ENCODE assay signal across 8 cellular contexts in the genomic region with DNA sequence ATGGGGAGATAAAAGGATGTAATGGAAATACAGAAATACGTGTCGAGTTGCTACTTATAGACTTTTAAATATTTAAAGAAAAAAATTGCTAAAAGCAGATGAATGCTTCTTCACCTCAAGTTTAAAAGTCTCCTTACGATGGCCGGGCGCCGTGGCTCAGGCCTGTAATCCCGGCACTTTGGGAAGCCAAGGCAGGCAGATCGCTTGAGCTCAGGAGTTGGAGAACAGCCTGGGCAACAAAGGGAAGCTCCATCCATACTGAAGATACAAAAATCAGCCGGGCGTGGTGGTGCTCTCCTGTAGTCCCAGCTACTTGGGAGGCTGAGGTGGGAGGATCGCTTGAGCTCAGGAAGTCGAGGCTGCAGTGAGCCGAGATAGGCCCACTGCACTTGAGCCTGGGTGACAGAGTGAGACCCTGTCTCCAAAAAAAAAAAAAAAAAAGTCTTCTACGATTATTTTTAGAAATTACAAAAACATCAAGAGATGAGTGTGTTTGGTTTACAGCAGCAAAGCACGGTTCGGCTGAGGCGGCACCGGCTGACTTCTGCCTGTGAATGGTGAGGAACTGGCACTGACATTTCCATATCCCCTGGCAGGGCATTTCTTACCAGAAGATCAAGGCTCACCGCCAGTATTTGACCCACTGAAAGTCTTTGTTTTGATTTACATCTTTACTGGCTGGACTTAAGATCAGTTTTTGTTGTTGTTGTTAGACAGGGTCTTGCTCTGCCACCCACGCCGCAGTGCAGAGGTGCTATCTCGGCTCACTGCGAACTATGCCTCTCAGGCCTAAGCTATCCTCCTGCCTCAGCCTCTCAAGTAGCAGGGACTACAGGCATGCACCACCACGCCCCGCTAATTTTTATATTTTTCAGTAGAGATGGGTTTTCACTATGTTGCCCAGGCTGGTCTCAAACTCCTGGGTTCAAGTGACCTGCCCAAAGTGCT. TPM values are rescaled to one million over a fixed set of nuclear protein-coding genes. Genes with fewer than 3 reads are reported as not detected.
DNase-seq lines count a peak whose midpoint lies in the region; TF ChIP-seq lines count a peak whose summit lies in the region.

No MANE protein-coding gene starts in this region.

- no peaks in the 10 kb centered on the region for H3K27me3 ChIP-seq in BE2C

- no peak for DNase-seq in BE2C
- no peak for DNase-seq in Jurkat, Clone E6-1 (ENCODE audit: low read depth, low spot score)
- DNase-seq in chondrocyte (ENCODE audit: low spot score): no peak
- no peak for DNase-seq in neural crest cell (ENCODE audit: low read depth, low spot score)
- DNase-seq in DMS 273 treated with DMSO at 0.1 percent for 48 hours (lab: John Stamatoyannopoulos, UW): no peak
- DNase-seq in HUDEP-2 (lab: John Stamatoyannopoulos, UW; ENCODE audit: unreplicated experiment in 76 of 76): no peak
- no peak for DNase-seq in mesenteric fat pad (ENCODE audit: low spot score)
- no peak for DNase-seq in activated CD8-positive, alpha-beta memory T cell treated with anti-CD3 and anti-CD28 coated beads, Interleukin-2, amount 50 U/mL, for 4 hours

- H3K9me3 ChIP-seq in BE2C: no peaks in the 10 kb centered on the region

- H3K4me1 Mint-ChIP-seq in chondrocyte (ENCODE audit: low read depth) (peaks cover 22% of the 10 kb centered on the region), neural crest cell (peaks cover 17% of the 10 kb centered on the region)

- H3K27me3 Mint-ChIP-seq in chondrocyte (ENCODE audit: low read depth): no peaks in the 10 kb centered on the region
- peaks cover 29% of the 10 kb centered on the region for H3K27me3 Mint-ChIP-seq in neural crest cell (ENCODE audit: low read depth)

- H3K4me3 Mint-ChIP-seq in chondrocyte (ENCODE audit: unreplicated experiment) (peak overlapping the region; percentile 62), neural crest cell (peak overlapping the region; percentile 84)

- H3K9me3 Mint-ChIP-seq in chondrocyte (ENCODE audit: low read depth) (no peaks in the 10 kb centered on the region), neural crest cell (no peaks in the 10 kb centered on the region)

- H3K27ac Mint-ChIP-seq in chondrocyte (ENCODE audit: unreplicated experiment) (no peak overlapping the region), neural crest cell (ENCODE audit: unreplicated experiment) (no peak overlapping the region)

- peak overlapping the region; percentile 56 for H3K4me3 ChIP-seq in BE2C (ENCODE audit: low read depth, low read length)
- peak overlapping the region; percentile 38 for H3K4me3 ChIP-seq in Jurkat, Clone E6-1 (ENCODE audit: low read length)

- H3K36me3 Mint-ChIP-seq in chondrocyte (ENCODE audit: low read depth) (no peaks in the 10 kb centered on the region), neural crest cell (ENCODE audit: low read depth) (no peaks in the 10 kb centered on the region)

- TF ChIP-seq CTCF in BE2C (IDR thresholded peaks at IDR 0.05; ENCODE audit: low read depth, low read length) (no peak), chondrocyte (IDR thresholded peaks at IDR 0.05) (no peak), neural crest cell (conservative IDR thresholded peaks at IDR 0.05) (no peak)

- peaks cover 11% of the 10 kb centered on the region for H3K4me1 ChIP-seq in BE2C

- H3K36me3 ChIP-seq in BE2C: no peaks in the 10 kb centered on the region

RNA-seq across cellular contexts. Expression of a gene that starts 3.9 kb away (rescaled TPM):
- 121 TPM for polyA plus RNA-seq in BE2C (2012; ENCODE audit: insufficient read depth, insufficient read length, low read depth)
- polyA plus RNA-seq in Jurkat, Clone E6-1 (2012; ENCODE audit: insufficient read depth, insufficient read length): 184 TPM
- total RNA-seq in chondrocyte: 83.6 to 91.9 TPM (median 85.1 TPM) in 3 replicates
- total RNA-seq in neural crest cell: 246 and 251 TPM in 2 replicates
- 87.1 TPM for total RNA-seq in mesenteric fat pad

RNA-seq across cellular contexts. Expression of a gene that starts 17.4 kb away (rescaled TPM):
- 2.7 TPM for polyA plus RNA-seq in BE2C (2012; ENCODE audit: insufficient read depth, insufficient read length, low read depth)
- 3.9 TPM for polyA plus RNA-seq in Jurkat, Clone E6-1 (2012; ENCODE audit: insufficient read depth, insufficient read length)
- total RNA-seq in chondrocyte (0.60 to 2.9 TPM (median 2.2 TPM) in 3 replicates), neural crest cell (4.4 and 5.2 TPM in 2 replicates), mesenteric fat pad (not detected)

RNA-seq across cellular contexts. Expression of a gene that starts 58.9 kb away (rescaled TPM):
- polyA plus RNA-seq in BE2C (2012; ENCODE audit: insufficient read depth, insufficient read length, low read depth): 2,068 TPM
- 6.1 TPM for polyA plus RNA-seq in Jurkat, Clone E6-1 (2012; ENCODE audit: insufficient read depth, insufficient read length)
- total RNA-seq in chondrocyte: 166 to 264 TPM (median 247 TPM) in 3 replicates
- total RNA-seq in neural crest cell: 38.3 and 39.3 TPM in 2 replicates
- total RNA-seq in mesenteric fat pad: 82.8 TPM
